Comparison of ENCODE assay signal across 1 cellular context in genomic region chr4:167114416-167114971, GRCh38.
A peak's percentile ranks its signal among the peaks of the same experiment; 100 is the strongest.
TF ChIP-seq lines count a peak whose summit lies in the region.

No MANE protein-coding gene starts in this region.

TF ChIP-seq in GM12878, 131 proteins besides CTCF, POLR2A, EP300 and RAD21 (continued from another document):
- peak; percentile 14 for TF ChIP-seq BCL3 (IDR thresholded peaks at IDR 0.05; ENCODE audit: borderline replicate concordance, insufficient read depth, low read depth, low read length, poor library complexity, severe bottlenecking)
- no peak for TF ChIP-seq POU2F2 (IDR thresholded peaks at IDR 0.05; ENCODE audit: borderline replicate concordance, low read depth, low read length)
- no peak for TF ChIP-seq LARP7 (IDR thresholded peaks at IDR 0.05)
- no peak for TF ChIP-seq CUX1 (IDR thresholded peaks at IDR 0.05; ENCODE audit: insufficient replicate concordance, low read depth, low read length)
- no peak for TF ChIP-seq NR2C2 (IDR thresholded peaks at IDR 0.05; ENCODE audit: borderline replicate concordance, control insufficient read depth, insufficient read length, low read depth)
- TF ChIP-seq JUNB (IDR thresholded peaks at IDR 0.05), result peak; percentile 56
- no peak for TF ChIP-seq NRF1 (conservative IDR thresholded peaks at IDR 0.05; ENCODE audit: low read depth, low read length)
- TF ChIP-seq NFIC (IDR thresholded peaks at IDR 0.05; ENCODE audit: low read depth, low read length), result peak; percentile 51; the same call in 1 of the 2 replicates
- no peak for TF ChIP-seq STAT3 (IDR thresholded peaks at IDR 0.05; ENCODE audit: low read depth, low read length)
- no peak for TF ChIP-seq ZNF274 (IDR thresholded peaks at IDR 0.05; ENCODE audit: insufficient read depth, insufficient read length)
- TF ChIP-seq NR2F1 (conservative IDR thresholded peaks at IDR 0.05), result no peak
- TF ChIP-seq ZZZ3 (IDR thresholded peaks at IDR 0.05; ENCODE audit: control insufficient read depth, insufficient read length, low read depth), result no peak
- 0 out of 4 replicates have a peak, but pooled peaks of 1 of the 2 experiments have one; percentile 36 for TF ChIP-seq IKZF2 (IDR thresholded peaks at IDR 0.05)
- TF ChIP-seq POLR2AphosphoS2 (IDR thresholded peaks at IDR 0.05; ENCODE audit: low read depth, low read length), result no peak
- TF ChIP-seq TCF7 (IDR thresholded peaks at IDR 0.05; ENCODE audit: borderline replicate concordance), result no peak
- TF ChIP-seq SRF (IDR thresholded peaks at IDR 0.05; ENCODE audit: low read depth in 2 of 2, low read length in 2 of 2), result no peak
- TF ChIP-seq NFXL1 (IDR thresholded peaks at IDR 0.05; ENCODE audit: borderline replicate concordance), result no peak
- peak; percentile 55; the same call in 1 of the 2 replicates for TF ChIP-seq FOXM1 (IDR thresholded peaks at IDR 0.05; ENCODE audit: low read depth, low read length)
- TF ChIP-seq, protein P1, sequence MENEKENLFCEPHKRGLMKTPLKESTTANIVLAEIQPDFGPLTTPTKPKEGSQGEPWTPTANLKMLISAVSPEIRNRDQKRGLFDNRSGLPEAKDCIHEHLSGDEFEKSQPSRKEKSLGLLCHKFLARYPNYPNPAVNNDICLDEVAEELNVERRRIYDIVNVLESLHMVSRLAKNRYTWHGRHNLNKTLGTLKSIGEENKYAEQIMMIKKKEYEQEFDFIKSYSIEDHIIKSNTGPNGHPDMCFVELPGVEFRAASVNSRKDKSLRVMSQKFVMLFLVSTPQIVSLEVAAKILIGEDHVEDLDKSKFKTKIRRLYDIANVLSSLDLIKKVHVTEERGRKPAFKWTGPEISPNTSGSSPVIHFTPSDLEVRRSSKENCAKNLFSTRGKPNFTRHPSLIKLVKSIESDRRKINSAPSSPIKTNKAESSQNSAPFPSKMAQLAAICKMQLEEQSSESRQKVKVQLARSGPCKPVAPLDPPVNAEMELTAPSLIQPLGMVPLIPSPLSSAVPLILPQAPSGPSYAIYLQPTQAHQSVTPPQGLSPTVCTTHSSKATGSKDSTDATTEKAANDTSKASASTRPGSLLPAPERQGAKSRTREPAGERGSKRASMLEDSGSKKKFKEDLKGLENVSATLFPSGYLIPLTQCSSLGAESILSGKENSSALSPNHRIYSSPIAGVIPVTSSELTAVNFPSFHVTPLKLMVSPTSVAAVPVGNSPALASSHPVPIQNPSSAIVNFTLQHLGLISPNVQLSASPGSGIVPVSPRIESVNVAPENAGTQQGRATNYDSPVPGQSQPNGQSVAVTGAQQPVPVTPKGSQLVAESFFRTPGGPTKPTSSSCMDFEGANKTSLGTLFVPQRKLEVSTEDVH (IDR thresholded peaks at IDR 0.05; ENCODE audit: low read depth, partially characterized antibody), result no peak
- TF ChIP-seq ZNF622 (IDR thresholded peaks at IDR 0.05), result no peak
- no peak for TF ChIP-seq RELA (IDR thresholded peaks at IDR 0.05; ENCODE audit: borderline replicate concordance, partially characterized antibody)
- no peak for TF ChIP-seq CEBPB (IDR thresholded peaks at IDR 0.05; ENCODE audit: borderline replicate concordance in 1 of 2, low read depth in 2 of 2, low read length in 2 of 2)
- no peak for TF ChIP-seq SP1 (IDR thresholded peaks at IDR 0.05; ENCODE audit: low read depth, low read length)
- peak; percentile 83 for TF ChIP-seq RUNX3 (IDR thresholded peaks at IDR 0.05; ENCODE audit: low read length)
- TF ChIP-seq GABPA (IDR thresholded peaks at IDR 0.05; ENCODE audit: low read depth), result 0 out of 2 replicates have a peak, but pooled peaks have one; percentile 7
- TF ChIP-seq, protein P2, sequence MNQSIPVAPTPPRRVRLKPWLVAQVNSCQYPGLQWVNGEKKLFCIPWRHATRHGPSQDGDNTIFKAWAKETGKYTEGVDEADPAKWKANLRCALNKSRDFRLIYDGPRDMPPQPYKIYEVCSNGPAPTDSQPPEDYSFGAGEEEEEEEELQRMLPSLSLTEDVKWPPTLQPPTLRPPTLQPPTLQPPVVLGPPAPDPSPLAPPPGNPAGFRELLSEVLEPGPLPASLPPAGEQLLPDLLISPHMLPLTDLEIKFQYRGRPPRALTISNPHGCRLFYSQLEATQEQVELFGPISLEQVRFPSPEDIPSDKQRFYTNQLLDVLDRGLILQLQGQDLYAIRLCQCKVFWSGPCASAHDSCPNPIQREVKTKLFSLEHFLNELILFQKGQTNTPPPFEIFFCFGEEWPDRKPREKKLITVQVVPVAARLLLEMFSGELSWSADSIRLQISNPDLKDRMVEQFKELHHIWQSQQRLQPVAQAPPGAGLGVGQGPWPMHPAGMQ (IDR thresholded peaks at IDR 0.05; ENCODE audit: borderline replicate concordance), result no peak
- TF ChIP-seq ASH2L (IDR thresholded peaks at IDR 0.05; ENCODE audit: borderline replicate concordance, low read depth), result no peak
- 0 out of 2 replicates have a peak, but pooled peaks have one; percentile 33 for TF ChIP-seq MEF2A (IDR thresholded peaks at IDR 0.05; ENCODE audit: insufficient read depth, low read depth, low read length)
- TF ChIP-seq BHLHE40 (IDR thresholded peaks at IDR 0.05; ENCODE audit: borderline replicate concordance in 1 of 2, low read depth in 2 of 2, low read length in 1 of 2), result peak in 1 of 2 experiments; percentile 47; a peak in 1 of 4 replicates
- TF ChIP-seq SPI1 (IDR thresholded peaks at IDR 0.05; ENCODE audit: borderline replicate concordance, insufficient read depth, low read depth, low read length), result no peak
- no peak for TF ChIP-seq KLF5 (IDR thresholded peaks at IDR 0.05; ENCODE audit: partially characterized antibody)
- no peak for TF ChIP-seq CBX5 (IDR thresholded peaks at IDR 0.05; ENCODE audit: low read depth)
- TF ChIP-seq HDAC6 (IDR thresholded peaks at IDR 0.05; ENCODE audit: unreplicated experiment), result no peak
- no peak for TF ChIP-seq PML (IDR thresholded peaks at IDR 0.05; ENCODE audit: low read length)
- TF ChIP-seq MEF2B (IDR thresholded peaks at IDR 0.05; ENCODE audit: partially characterized antibody, poor library complexity, severe bottlenecking), result peak; percentile 28
